1 cellular context compared by ENCODE assay signal in the genomic region with DNA sequence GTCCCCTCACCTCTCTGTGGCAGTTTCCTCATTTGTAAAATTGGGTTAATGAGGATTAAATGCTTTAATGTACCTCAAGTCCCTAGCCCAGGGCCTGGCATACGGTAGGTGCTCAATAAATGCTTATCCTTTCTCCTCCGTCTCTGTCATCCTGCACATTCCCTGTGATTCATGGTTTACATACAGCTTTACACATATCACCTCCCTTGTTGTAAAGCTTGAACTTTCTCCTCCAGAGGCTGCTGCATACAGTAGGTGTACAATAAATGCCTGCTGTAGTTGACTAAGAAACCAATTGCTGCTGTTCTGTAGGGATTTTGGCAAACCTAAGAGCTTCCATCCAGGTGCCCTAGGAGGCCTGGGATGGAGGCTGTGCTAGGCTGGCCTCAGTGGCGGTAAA.
TF ChIP-seq lines count a peak whose summit lies in the region.

No MANE protein-coding gene starts in this region.

TF ChIP-seq in H1, 55 proteins besides CTCF, POLR2A, EP300 and RAD21 (continued from another document):
- TF ChIP-seq, protein P1, sequence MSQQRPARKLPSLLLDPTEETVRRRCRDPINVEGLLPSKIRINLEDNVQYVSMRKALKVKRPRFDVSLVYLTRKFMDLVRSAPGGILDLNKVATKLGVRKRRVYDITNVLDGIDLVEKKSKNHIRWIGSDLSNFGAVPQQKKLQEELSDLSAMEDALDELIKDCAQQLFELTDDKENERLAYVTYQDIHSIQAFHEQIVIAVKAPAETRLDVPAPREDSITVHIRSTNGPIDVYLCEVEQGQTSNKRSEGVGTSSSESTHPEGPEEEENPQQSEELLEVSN (IDR thresholded peaks at IDR 0.05), result no peak
- TF ChIP-seq BRCA1 (IDR thresholded peaks at IDR 0.05; ENCODE audit: low read depth, low read length) (no peak), YY1 (IDR thresholded peaks at IDR 0.05; ENCODE audit: low read depth, low read length) (no peak), POU5F1 (IDR thresholded peaks at IDR 0.05; ENCODE audit: low read depth, low read length) (no peak), CHD1 (IDR thresholded peaks at IDR 0.05; ENCODE audit: low read depth, low read length) (no peak), EGR1 (IDR thresholded peaks at IDR 0.05; ENCODE audit: borderline replicate concordance, low read depth, low read length) (no peak), SIX5 (IDR thresholded peaks at IDR 0.05; ENCODE audit: low read depth, low read length) (no peak), SP4 (IDR thresholded peaks at IDR 0.05; ENCODE audit: low read length) (no peak), SUZ12 (IDR thresholded peaks at IDR 0.05; ENCODE audit: low read length) (no peak), CTBP2 (IDR thresholded peaks at IDR 0.05; ENCODE audit: borderline replicate concordance, insufficient read depth, insufficient read length, low read length) (no peak)
- TF ChIP-seq, protein P2, sequence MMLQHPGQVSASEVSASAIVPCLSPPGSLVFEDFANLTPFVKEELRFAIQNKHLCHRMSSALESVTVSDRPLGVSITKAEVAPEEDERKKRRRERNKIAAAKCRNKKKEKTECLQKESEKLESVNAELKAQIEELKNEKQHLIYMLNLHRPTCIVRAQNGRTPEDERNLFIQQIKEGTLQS (IDR thresholded peaks at IDR 0.05; ENCODE audit: insufficient read depth, low read depth, low read length), result no peak
